2 cellular contexts compared by ENCODE assay signal in the genomic region with DNA sequence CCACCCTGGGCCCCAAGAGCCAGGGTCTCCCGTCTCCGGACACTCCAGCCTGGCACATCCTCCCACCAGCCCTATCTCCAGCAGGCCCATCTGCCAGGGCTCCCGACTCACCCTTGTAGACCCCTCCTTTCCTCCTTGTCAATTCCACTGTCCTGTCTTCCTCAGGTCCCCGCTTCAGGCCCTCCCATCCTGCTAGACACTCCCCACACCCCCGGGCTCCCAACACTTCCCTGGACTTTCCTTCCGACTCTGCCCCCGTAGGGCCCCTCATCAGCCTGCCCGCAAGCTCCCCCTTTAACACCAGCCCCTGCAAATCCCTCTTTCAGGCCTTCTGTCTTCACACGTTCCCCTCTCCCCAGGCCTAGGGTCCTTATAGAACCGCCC.
A peak's percentile ranks its signal among the peaks of the same experiment; 100 is the strongest.
TF ChIP-seq lines count a peak whose summit lies in the region.

No MANE protein-coding gene starts in this region.

TF ChIP-seq in HCT116, 20 proteins besides CTCF, POLR2A, EP300 and RAD21:
- TF ChIP-seq EZH2phosphoT487 (IDR thresholded peaks at IDR 0.05; ENCODE audit: borderline replicate concordance), result no peak
- TF ChIP-seq, protein P1, sequence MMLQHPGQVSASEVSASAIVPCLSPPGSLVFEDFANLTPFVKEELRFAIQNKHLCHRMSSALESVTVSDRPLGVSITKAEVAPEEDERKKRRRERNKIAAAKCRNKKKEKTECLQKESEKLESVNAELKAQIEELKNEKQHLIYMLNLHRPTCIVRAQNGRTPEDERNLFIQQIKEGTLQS (IDR thresholded peaks at IDR 0.05), result no peak
- no peak for TF ChIP-seq CEBPB (IDR thresholded peaks at IDR 0.05; ENCODE audit: low read depth)
- no peak for TF ChIP-seq ELF1 (IDR thresholded peaks at IDR 0.05; ENCODE audit: borderline replicate concordance, low read depth)
- no peak for TF ChIP-seq TCF7L2 (IDR thresholded peaks at IDR 0.05; ENCODE audit: borderline replicate concordance, extremely low read depth, insufficient read depth, insufficient read length)
- no peak for TF ChIP-seq CBX3 (IDR thresholded peaks at IDR 0.05; ENCODE audit: low read depth)
- TF ChIP-seq EZH2 (IDR thresholded peaks at IDR 0.05), result no peak

TF ChIP-seq in K562, 482 proteins besides CTCF, POLR2A, EP300 and RAD21:
- TF ChIP-seq RBFOX2 (IDR thresholded peaks at IDR 0.05; ENCODE audit: low read depth, low read length), result peak; percentile 42; the same call in 1 of the 2 replicates
- TF ChIP-seq, protein P2, sequence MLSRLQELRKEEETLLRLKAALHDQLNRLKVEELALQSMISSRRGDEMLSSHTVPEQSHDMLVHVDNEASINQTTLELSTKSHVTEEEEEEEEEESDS (CRISPR knock-in tag; IDR thresholded peaks at IDR 0.05), result no peak
